ENCODE assay signal across 9 cellular contexts in the genomic region with DNA sequence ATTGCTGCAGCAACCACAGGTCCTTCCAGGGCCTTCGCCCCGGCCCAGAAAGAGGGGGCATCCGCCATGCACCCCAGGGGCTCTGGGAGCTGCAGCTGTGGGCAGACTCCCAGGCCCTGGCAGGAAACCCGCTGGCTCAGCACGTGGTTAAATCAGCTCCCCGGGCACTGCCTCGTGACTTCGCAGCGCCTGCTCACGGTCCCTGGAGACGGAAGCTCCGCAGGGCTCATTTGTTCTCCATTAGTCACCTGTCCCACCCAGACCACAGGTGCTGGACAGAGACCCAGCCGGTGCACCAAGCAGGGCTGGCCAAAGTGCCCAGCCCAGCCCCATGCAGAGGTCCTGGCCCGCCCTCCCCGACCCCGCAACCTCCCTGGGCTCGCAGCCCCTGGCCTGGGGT. TPM values are rescaled to one million over a fixed set of nuclear protein-coding genes. Genes with fewer than 3 reads are reported as not detected.
DNase-seq lines count a peak whose midpoint lies in the region; ATAC-seq and TF ChIP-seq lines count a peak whose summit lies in the region.
"Had no signal": no experiment of that assay in that cellular context is flagged by ENCODE, and none has a peak within 500 bp of the region (broad histone marks: within the 10 kb centered on the region; RNA-seq: fewer than 3 reads in every experiment).

No MANE protein-coding gene starts in this region.

- TF ChIP-seq CTCF in NB4 (IDR thresholded peaks at IDR 0.05; ENCODE audit: low read depth, low read length), result no peak
- TF ChIP-seq CTCF in Peyer's patch (IDR thresholded peaks at IDR 0.05), result no peak

- no peak overlapping the region for H3K4me3 ChIP-seq in NB4 (ENCODE audit: low read depth, low read length)
- H3K4me3 ChIP-seq in Peyer's patch, result no peak overlapping the region

- TF ChIP-seq POLR2A in NB4 (IDR thresholded peaks at IDR 0.05; ENCODE audit: extremely low read depth, insufficient read length) (no peak), Peyer's patch (IDR thresholded peaks at IDR 0.05) (no peak)

- no peaks in the 10 kb centered on the region for H3K27me3 ChIP-seq in Peyer's patch

- DNase-seq in Daoy (ENCODE audit: low read depth) (peak; percentile 74), NB4 (ENCODE audit: low read depth) (peak; percentile 58), astrocyte of the hippocampus (ENCODE audit: low read depth, low spot score) (peak; percentile 48), myocyte (ENCODE audit: low read depth) (peak; percentile 81), Peyer's patch (no peak)
- no peak for DNase-seq in activated T-cell treated with anti-CD3 and anti-CD28 coated beads, Interleukin-2, amount 50 U/mL, for 1 hour
- DNase-seq: hippocampal formation had no signal

- H3K4me1 ChIP-seq in Peyer's patch, result peaks cover 0 to 5% (median 0%) of the 10 kb centered on the region in 4 donors

- H3K9me3 ChIP-seq in Peyer's patch, result no peaks in the 10 kb centered on the region

- ATAC-seq in HG02759 (IDR thresholded peaks at IDR 0.05; ENCODE audit: unreplicated experiment) (no peak), GM19395 (IDR thresholded peaks at IDR 0.05; ENCODE audit: unreplicated experiment) (no peak)

- no peaks in the 10 kb centered on the region for H3K36me3 ChIP-seq in Peyer's patch

- H3K27ac ChIP-seq in Peyer's patch, result no peak overlapping the region

RNA-seq across cellular contexts. Expression of gene KCNQ2, which starts 14.7 kb away (rescaled TPM):
- total RNA-seq in Daoy (2014; rRNA removed; shearing (Covaris generic)), result 0.17 TPM in 1 of 2 replicates, not detected in the other
- not detected in 2 replicates for total RNA-seq in myocyte
- not detected for polyA plus RNA-seq in myocyte (2012)
- total RNA-seq in Peyer's patch, result not detected

RNA-seq across cellular contexts. Expression of gene EEF1A2, which starts 41.1 kb away (rescaled TPM):
- 3.9 and 6.4 TPM in 2 replicates for total RNA-seq in Daoy (2014; rRNA removed; shearing (Covaris generic))
- 456 and 555 TPM in 2 replicates for total RNA-seq in myocyte
- 87.3 TPM for polyA plus RNA-seq in myocyte (2012)
- total RNA-seq in Peyer's patch, result 1 to 10 TPM in 3 of 4 donors, under 1 TPM in 1; 0.67 to 3.3 (median 2.1) TPM

Comparison
In these comparisons a context has a peak if more than half of its experiments do, and no peak if none do; other contexts are left out.
1. DNase-seq: peak in Daoy (single experiment), NB4 (single experiment), astrocyte of the hippocampus (single experiment) and myocyte (single experiment); none in Peyer's patch (0 of 3) and activated T-cell treated with anti-CD3 and anti-CD28 coated beads, Interleukin-2, amount 50 U/mL, for 1 hour (single experiment).
2. RNA of gene EEF1A2, which starts 41.1 kb away (total RNA-seq): 456 to 555 TPM in myocyte; 3.9 to 6.4 TPM in Daoy and 0.67 to 3.3 TPM in Peyer's patch; every median in the first group is over 10 times any median in the second.